ENCODE assay signal across 8 cellular contexts in the genomic region with DNA sequence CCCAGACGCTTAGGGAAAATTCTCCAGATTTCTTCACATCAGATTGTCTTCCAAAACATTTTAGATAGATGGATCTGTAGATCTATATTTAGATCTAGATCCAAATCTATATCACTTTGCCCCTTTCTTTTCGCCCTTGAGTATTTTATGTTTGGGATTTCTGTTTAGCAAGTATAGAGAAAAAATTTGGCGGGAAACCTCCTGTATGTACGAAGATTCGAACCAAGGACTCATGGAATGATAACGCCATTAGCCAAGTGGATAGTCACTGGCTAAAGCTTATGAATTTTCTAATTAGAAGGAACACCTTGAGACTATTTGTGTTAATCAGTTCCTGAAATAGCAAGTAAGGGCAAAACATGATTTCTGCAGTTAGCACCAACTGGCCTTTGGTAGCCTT. TPM values are rescaled to one million over a fixed set of nuclear protein-coding genes. Genes with fewer than 3 reads are reported as not detected.
DNase-seq lines count a peak whose midpoint lies in the region; ATAC-seq and TF ChIP-seq lines count a peak whose summit lies in the region.

No MANE protein-coding gene starts in this region.

- H3K4me3 Mint-ChIP-seq in memory B cell = peak overlapping the region; percentile 89

- H3K9me3 Mint-ChIP-seq in memory B cell = no peaks in the 10 kb centered on the region

- no peaks in the 10 kb centered on the region for H3K27me3 Mint-ChIP-seq in memory B cell

- H3K4me1 Mint-ChIP-seq in memory B cell = peaks cover 9% of the 10 kb centered on the region

- peaks cover 33% of the 10 kb centered on the region for H3K4me1 ChIP-seq in left ventricle myocardium inferior
- peaks cover 6% of the 10 kb centered on the region for H3K4me1 ChIP-seq in upper lobe of right lung

- no peaks in the 10 kb centered on the region for H3K27me3 ChIP-seq in left ventricle myocardium inferior (ENCODE audit: low read depth)
- no peaks in the 10 kb centered on the region for H3K27me3 ChIP-seq in upper lobe of right lung

- intact Hi-C loops in left ventricle myocardium inferior (cut with micrococcal nuclease) (no loop called here), left cardiac atrium (cut with DNase I) (loop anchor here in 1 of 2 donors (2.0 kb wide), 1 partner anchor 295 kb away; a partner anchor contains a TSS), upper lobe of right lung (cut with DNase I) (no loop called here)

- H3K27ac Mint-ChIP-seq in memory B cell = peak overlapping the region; percentile 96

- H3K36me3 ChIP-seq in left ventricle myocardium inferior (no peaks in the 10 kb centered on the region), upper lobe of right lung (no peaks in the 10 kb centered on the region)

- H3K9me3 ChIP-seq in left ventricle myocardium inferior (replicated peaks) (no peaks in the 10 kb centered on the region), upper lobe of right lung (no peaks in the 10 kb centered on the region)

- ATAC-seq in left cardiac atrium (no peak), memory B cell (ENCODE audit: low read depth) (no peak), upper lobe of right lung (no peak)

- no peak for DNase-seq in left ventricle myocardium inferior
- no peak for DNase-seq in left cardiac atrium
- no peak for DNase-seq in memory B cell (ENCODE audit: low spot score in 2 of 2)
- DNase-seq in upper lobe of right lung = no peak
- DNase-seq in hypothalamus (lab: John Stamatoyannopoulos, UW) = no peak
- DNase-seq in GM19238 (ENCODE audit: insufficient read length, low spot score) = no peak
- no peak for DNase-seq in NK-92 (lab: John Stamatoyannopoulos, UW; ENCODE audit: unreplicated experiment)

- H3K36me3 Mint-ChIP-seq in memory B cell = no peaks in the 10 kb centered on the region

- H3K4me3 ChIP-seq in left ventricle myocardium inferior (peak overlapping the region; percentile 81), upper lobe of right lung (peak overlapping the region; percentile 72)

- H3K27ac ChIP-seq in left ventricle myocardium inferior (replicated peaks) = peak overlapping the region; percentile 97
- H3K27ac ChIP-seq in angular gyrus (ENCODE audit: low read depth, low read length) = peak overlapping the region; percentile 95
- peak overlapping the region; percentile 91 for H3K27ac ChIP-seq in upper lobe of right lung

- TF ChIP-seq CTCF in left ventricle myocardium inferior (IDR thresholded peaks at IDR 0.05; ENCODE audit: borderline replicate concordance) (no peak), upper lobe of right lung (IDR thresholded peaks at IDR 0.05) (no peak)

RNA-seq across cellular contexts. Expression of a gene that starts 1.2 kb away (rescaled TPM):
- total RNA-seq in left ventricle myocardium inferior = 5.3 TPM
- total RNA-seq in left cardiac atrium = 1 to 10 TPM; 2.6 to 4.4 TPM
- 3.0 TPM for total RNA-seq in upper lobe of right lung

RNA-seq across cellular contexts. Expression of a gene that starts 1.7 kb away (rescaled TPM):
- total RNA-seq in left ventricle myocardium inferior (not detected), left cardiac atrium (not detected), upper lobe of right lung (0.49 TPM)
